14 cellular contexts compared by ENCODE assay signal in the genomic region with DNA sequence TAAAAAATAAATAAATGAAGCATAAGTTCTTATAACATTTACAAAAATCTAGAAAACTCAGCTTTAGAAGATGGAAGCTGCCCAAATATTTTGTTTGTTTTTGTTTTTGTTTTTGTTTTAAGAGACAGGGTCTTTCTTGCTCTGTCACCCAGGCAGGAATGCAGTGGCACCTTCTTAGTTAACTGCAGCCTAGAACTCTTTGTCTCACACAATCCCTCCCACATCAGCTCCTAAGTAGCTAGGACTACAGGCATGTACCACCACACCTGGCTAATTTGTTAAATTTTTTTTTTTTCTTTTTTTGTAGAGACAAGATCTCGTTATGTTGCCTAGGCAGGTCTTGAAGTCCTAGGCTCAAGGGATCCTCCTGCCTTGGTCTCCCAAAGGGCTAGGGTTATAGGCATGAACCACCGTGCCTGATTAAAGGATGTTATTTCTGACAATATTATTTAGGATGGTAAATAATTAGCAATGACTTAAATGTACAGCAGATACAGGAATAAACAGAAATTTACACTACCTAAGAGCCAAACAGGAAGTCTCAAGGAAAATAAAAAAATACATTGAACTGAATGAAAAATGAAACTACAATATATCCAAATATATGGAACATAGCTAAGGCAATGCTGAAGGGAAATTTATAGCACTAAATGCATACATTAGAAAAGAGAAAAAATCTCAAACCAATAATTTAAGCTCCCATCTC. TPM values are rescaled to one million over a fixed set of nuclear protein-coding genes. Genes with fewer than 3 reads are reported as not detected.
DNase-seq lines count a peak whose midpoint lies in the region; ATAC-seq and TF ChIP-seq lines count a peak whose summit lies in the region.
"Had no signal": no experiment of that assay in that cellular context is flagged by ENCODE, and none has a peak within 500 bp of the region (broad histone marks: within the 10 kb centered on the region; RNA-seq: fewer than 3 reads in every experiment).

No MANE protein-coding gene starts in this region.

- no peaks in the 10 kb centered on the region for H3K27me3 Mint-ChIP-seq in activated CD4-positive, alpha-beta T cell treated with anti-CD3 and anti-CD28 coated beads, Interleukin-2, amount 10 ng/mL, durations not matched to agents 7 days and 5 days
- H3K27me3 Mint-ChIP-seq in H9 (ENCODE audit: low read depth): no peaks in the 10 kb centered on the region
- no peaks in the 10 kb centered on the region for H3K27me3 Mint-ChIP-seq in stimulated activated naive B cell treated with anti-CD40 and anti-IgM and Interleukin-4, amounts not matched to agents 10 μg/mL and 1 μg/mL and 100 μg/mL, for 72 hours
- H3K27me3 Mint-ChIP-seq: IgD-negative memory B cell had no signal

- peak overlapping the region; percentile 71 for H3K27ac Mint-ChIP-seq in activated CD4-positive, alpha-beta T cell treated with anti-CD3 and anti-CD28 coated beads, Interleukin-2, amount 10 ng/mL, durations not matched to agents 7 days and 5 days
- peak overlapping the region in 2 of 3 experiments; percentile 9 to 28; a peak in 1 of 7 replicates for H3K27ac Mint-ChIP-seq in H9
- peak overlapping the region; percentile 53 for H3K27ac Mint-ChIP-seq in stimulated activated naive B cell treated with anti-CD40 and anti-IgM and Interleukin-4, amounts not matched to agents 10 μg/mL and 1 μg/mL and 100 μg/mL, for 72 hours

- no peak overlapping the region for H3K14ac ChIP-seq in H9 (ENCODE audit: insufficient read depth, low read length)

- TF ChIP-seq CTCF in H9 (conservative IDR thresholded peaks at IDR 0.05) (no peak), OCI-LY1 (IDR thresholded peaks at IDR 0.05; ENCODE audit: low read length) (no peak)

- CTCF ChIA-PET in activated CD4-positive, alpha-beta T cell treated with anti-CD3 and anti-CD28 coated beads, Interleukin-2, amount 10 ng/mL, durations not matched to agents 7 days and 5 days (lab: Charles Lee): interaction anchor here (0.6 to 0.7 kb wide), 2 partner anchors 10 to 16 kb away, joined by 3 to 4 read pairs; no protein-coding TSS in a partner anchor

- no peak overlapping the region for H2AK5ac ChIP-seq in H9 (ENCODE audit: insufficient read length, low read length)

- H3K36me3 Mint-ChIP-seq in activated CD4-positive, alpha-beta T cell treated with anti-CD3 and anti-CD28 coated beads, Interleukin-2, amount 10 ng/mL, durations not matched to agents 7 days and 5 days (ENCODE audit: low read depth): peaks cover 24% of the 10 kb centered on the region
- peaks cover 1 to 16% (median 7%) of the 10 kb centered on the region in 3 experiments; a peak in 6 of 7 replicates for H3K36me3 Mint-ChIP-seq in H9 (ENCODE audit: insufficient read depth in 1 of 3, low read depth in 3 of 3)
- peaks cover 13 to 24% of the 10 kb centered on the region in 2 donors for H3K36me3 Mint-ChIP-seq in stimulated activated naive B cell treated with anti-CD40 and anti-IgM and Interleukin-4, amounts not matched to agents 10 μg/mL and 1 μg/mL and 100 μg/mL, for 72 hours

- H3K9me3 ChIP-seq in H9 (ENCODE audit: control insufficient read depth, low read depth, low read length) (no peaks in the 10 kb centered on the region), OCI-LY1 (ENCODE audit: low read length) (0 out of 2 replicates have a peak, but pooled peaks cover 5% of the 10 kb centered on the region)

- H3K23ac ChIP-seq in H9 (ENCODE audit: insufficient read length, low read depth, low read length): no peak overlapping the region

- H3K4me1 ChIP-seq in H9 (ENCODE audit: insufficient read depth, low read length): peaks cover 2% of the 10 kb centered on the region; the same call in 1 of the 2 replicates
- H3K4me1 ChIP-seq in OCI-LY1 (ENCODE audit: insufficient read depth, low read length, severe bottlenecking): peaks cover 31% of the 10 kb centered on the region

- no peaks in the 10 kb centered on the region; the same call in 1 of the 2 replicates for H3K79me2 ChIP-seq in H9 (ENCODE audit: insufficient read depth, low read length)
- H3K79me2 ChIP-seq in OCI-LY1 (ENCODE audit: insufficient read depth, low read length): peaks cover 23% of the 10 kb centered on the region

- no peaks in the 10 kb centered on the region for H3K79me1 ChIP-seq in H9 (ENCODE audit: insufficient read depth, low read depth, low read length, poor library complexity, severe bottlenecking)

- no peak overlapping the region for H2AFZ ChIP-seq in H9 (ENCODE audit: low read length)
- no peak overlapping the region for H2AFZ ChIP-seq in OCI-LY1 (ENCODE audit: low read length)

- H4K20me1 ChIP-seq in H9 (ENCODE audit: control insufficient read depth, insufficient read depth, insufficient read length) (no peaks in the 10 kb centered on the region), OCI-LY1 (ENCODE audit: insufficient read depth, low read length) (no peaks in the 10 kb centered on the region)

- no peak overlapping the region for H3T11ph ChIP-seq in H9 (ENCODE audit: low read length)

- POLR2A ChIA-PET in activated CD4-positive, alpha-beta T cell treated with anti-CD3 and anti-CD28 coated beads, Interleukin-2, amount 10 ng/mL, durations not matched to agents 7 days and 5 days (lab: Charles Lee): no interaction called here

- DNase-seq in activated CD4-positive, alpha-beta T cell treated with anti-CD3 and anti-CD28 coated beads, Interleukin-2, amount 10 ng/mL, durations not matched to agents 7 days and 5 days: no peak
- DNase-seq in activated CD4-positive, alpha-beta T cell treated with anti-CD3 and anti-CD28 coated beads for 1 hour: no peak
- no peak for DNase-seq in H9
- no peak for DNase-seq in stimulated activated naive B cell treated with anti-CD40 and anti-IgM and Interleukin-4, amounts not matched to agents 10 μg/mL and 1 μg/mL and 100 μg/mL, for 72 hours
- no peak for DNase-seq in Right ventricle myocardium inferior (ENCODE audit: missing footprints)
- no peak for DNase-seq in AG08396 (ENCODE audit: low spot score)
- DNase-seq in G401 (ENCODE audit: low spot score): no peak
- DNase-seq: left ventricle myocardium inferior, NCI-H1417, NCI-H345, PC-3 had no signal

- H3K56ac ChIP-seq in H9 (ENCODE audit: insufficient read length, low read depth, low read length): no peak overlapping the region

- no peak overlapping the region for H3K4ac ChIP-seq in H9 (ENCODE audit: low read depth, low read length)

- ATAC-seq in stimulated activated naive B cell treated with anti-CD40 and anti-IgM and Interleukin-4, amounts not matched to agents 10 μg/mL and 1 μg/mL and 100 μg/mL, for 72 hours (replicated peaks): peak in 1 of 2 donors; percentile 43
- no peak for ATAC-seq in Right ventricle myocardium inferior
- ATAC-seq: PC-3 had no signal

- no peak overlapping the region for H2BK12ac ChIP-seq in H9 (ENCODE audit: insufficient read length, low read depth, low read length)

- H3F3A ChIP-seq in OCI-LY1 (ENCODE audit: insufficient read depth, low read length): no peaks in the 10 kb centered on the region

- H3K9ac ChIP-seq in H9 (ENCODE audit: extremely low read depth, insufficient read length, low read length): no peak overlapping the region
- peak overlapping the region; percentile 23; the same call in 1 of the 2 replicates for H3K9ac ChIP-seq in OCI-LY1 (ENCODE audit: low read length)

- no peaks in the 10 kb centered on the region for H3K9me2 ChIP-seq in OCI-LY1 (ENCODE audit: low read depth, low read length)

- H4K91ac ChIP-seq in H9 (ENCODE audit: insufficient read length, low read depth, low read length): no peak overlapping the region

- H2BK15ac ChIP-seq in H9 (ENCODE audit: low read depth, low read length): no peak overlapping the region

- intact Hi-C loops in Right ventricle myocardium inferior (cut with DNase I): no loop called here

- H3K27ac ChIP-seq in H9 (ENCODE audit: insufficient read length, low read depth, low read length) (no peak overlapping the region), OCI-LY1 (ENCODE audit: low read depth, low read length, poor library complexity, severe bottlenecking) (no peak overlapping the region)
- H3K27ac ChIP-seq: 22Rv1, left ventricle myocardium inferior had no signal

- H4K5ac ChIP-seq in H9 (ENCODE audit: insufficient read length, low read depth, low read length): no peak overlapping the region

- no peak overlapping the region for H2BK20ac ChIP-seq in H9 (ENCODE audit: low read depth, low read length, poor library complexity, severe bottlenecking)

- no peak overlapping the region for H3K4me2 ChIP-seq in H9 (ENCODE audit: insufficient read depth, insufficient read length, low read length)
- peak overlapping the region; percentile 48 for H3K4me2 ChIP-seq in OCI-LY1 (ENCODE audit: low read length)

- H2BK120ac ChIP-seq in H9 (ENCODE audit: low read depth, low read length, poor library complexity, severe bottlenecking): no peak overlapping the region

- no CpG with 5 or more reads among the region's 2 CpGs for WGBS in H9 (ENCODE audit: extremely low coverage, insufficient read length, low lambda C conversion rate)

- H3K4me3 ChIP-seq in OCI-LY1 (ENCODE audit: low read depth, low read length, poor library complexity, severe bottlenecking): peak overlapping the region; percentile 36
- H3K4me3 ChIP-seq: left ventricle myocardium inferior had no signal

- H4K8ac ChIP-seq in H9 (replicated peaks; ENCODE audit: insufficient read length, low read depth, low read length): no peak overlapping the region

- in situ Hi-C loops in G401 (cut with HindIII; ENCODE audit: low sequenced_read_pairs): no loop called here

- H3K18ac ChIP-seq in H9 (ENCODE audit: insufficient read length, low read depth, low read length): no peak overlapping the region

- peaks cover 16% of the 10 kb centered on the region for H3K9me3 Mint-ChIP-seq in activated CD4-positive, alpha-beta T cell treated with anti-CD3 and anti-CD28 coated beads, Interleukin-2, amount 10 ng/mL, durations not matched to agents 7 days and 5 days
- peaks cover 5 to 9% of the 10 kb centered on the region in 2 experiments; a peak in 4 of 5 replicates for H3K9me3 Mint-ChIP-seq in H9
- H3K9me3 Mint-ChIP-seq in stimulated activated naive B cell treated with anti-CD40 and anti-IgM and Interleukin-4, amounts not matched to agents 10 μg/mL and 1 μg/mL and 100 μg/mL, for 72 hours: peaks cover 2 to 7% of the 10 kb centered on the region in 2 donors

- no peaks in the 10 kb centered on the region for H3K27me3 ChIP-seq in H9 (ENCODE audit: insufficient read depth, low read length)
- no peaks in the 10 kb centered on the region for H3K27me3 ChIP-seq in OCI-LY1 (ENCODE audit: insufficient read depth, low read length)

- peaks cover 44% of the 10 kb centered on the region for H3K4me1 Mint-ChIP-seq in activated CD4-positive, alpha-beta T cell treated with anti-CD3 and anti-CD28 coated beads, Interleukin-2, amount 10 ng/mL, durations not matched to agents 7 days and 5 days
- H3K4me1 Mint-ChIP-seq in H9: peaks cover 9 to 10% of the 10 kb centered on the region in 2 experiments
- H3K4me1 Mint-ChIP-seq in stimulated activated naive B cell treated with anti-CD40 and anti-IgM and Interleukin-4, amounts not matched to agents 10 μg/mL and 1 μg/mL and 100 μg/mL, for 72 hours: peaks cover 33 to 74% of the 10 kb centered on the region in 2 donors

- no peaks in the 10 kb centered on the region for H3K23me2 ChIP-seq in H9 (ENCODE audit: insufficient read length, low read depth, low read length, poor library complexity, severe bottlenecking)

- H3K36me3 ChIP-seq in OCI-LY1 (ENCODE audit: insufficient read depth, low read length): 0 out of 2 replicates have a peak, but pooled peaks cover 7% of the 10 kb centered on the region
- H3K36me3 ChIP-seq: left ventricle myocardium inferior had no signal

- H2BK5ac ChIP-seq in H9 (ENCODE audit: insufficient read length, low read length): peak overlapping the region; percentile 60

- H3K4me3 Mint-ChIP-seq in activated CD4-positive, alpha-beta T cell treated with anti-CD3 and anti-CD28 coated beads, Interleukin-2, amount 10 ng/mL, durations not matched to agents 7 days and 5 days: no peak overlapping the region
- no peak overlapping the region for H3K4me3 Mint-ChIP-seq in H9
- H3K4me3 Mint-ChIP-seq in stimulated activated naive B cell treated with anti-CD40 and anti-IgM and Interleukin-4, amounts not matched to agents 10 μg/mL and 1 μg/mL and 100 μg/mL, for 72 hours: peak overlapping the region; percentile 19 to 57

RNA-seq across cellular contexts. Expression of a gene that starts 17.2 kb away (rescaled TPM):
- total RNA-seq in activated CD4-positive, alpha-beta T cell treated with anti-CD3 and anti-CD28 coated beads, Interleukin-2, amount 10 ng/mL, durations not matched to agents 7 days and 5 days: 10 to 100 TPM; 19.8 to 21.8 TPM
- total RNA-seq in H9 (2021): 43.6 and 44.4 TPM in 2 replicates
- 40.5 TPM for total RNA-seq in Right ventricle myocardium inferior
- 1.9 and 3.9 TPM in 2 replicates for total RNA-seq in G401 (2014; rRNA removed; shearing (Covaris generic))

Comparison
In these comparisons a context has a peak if more than half of its experiments do, and no peak if none do; other contexts are left out.
1. H3K27ac Mint-ChIP-seq: peak in every context shown above with its lines; median percentile 71 in activated CD4-positive, alpha-beta T cell treated with anti-CD3 and anti-CD28 coated beads, Interleukin-2, amount 10 ng/mL, durations not matched to agents 7 days and 5 days; 53 in stimulated activated naive B cell treated with anti-CD40 and anti-IgM and Interleukin-4, amounts not matched to agents 10 μg/mL and 1 μg/mL and 100 μg/mL, for 72 hours; 18 in H9.
2. H3K4me3 Mint-ChIP-seq: peak in stimulated activated naive B cell treated with anti-CD40 and anti-IgM and Interleukin-4, amounts not matched to agents 10 μg/mL and 1 μg/mL and 100 μg/mL, for 72 hours (2 of 2); none in activated CD4-positive, alpha-beta T cell treated with anti-CD3 and anti-CD28 coated beads, Interleukin-2, amount 10 ng/mL, durations not matched to agents 7 days and 5 days (single experiment) and H9 (0 of 2).